ENCODE assay signal across 17 cellular contexts in genomic region chr1:239315623-239316217, GRCh38.
DNase-seq lines count a peak whose midpoint lies in the region; ATAC-seq, FAIRE-seq and TF ChIP-seq lines count a peak whose summit lies in the region.
"Had no signal": no experiment of that assay in that cellular context is flagged by ENCODE, and none has a peak within 500 bp of the region (broad histone marks: within the 10 kb centered on the region; RNA-seq: fewer than 3 reads in every experiment).

No MANE protein-coding gene starts in this region.

- DNase-seq in D721Med (ENCODE audit: insufficient read length, low spot score) (no peak), RCC 7860 (ENCODE audit: low spot score) (no peak), left colon (no peak), renal cortical epithelial cell (ENCODE audit: low read depth) (peak; percentile 68), NCI-H1092 treated with DMSO at 0.1 percent for 48 hours (lab: John Stamatoyannopoulos, UW) (no peak), occipital lobe (lab: John Stamatoyannopoulos, UW) (no peak), Kasumi-1 (lab: John Stamatoyannopoulos, UW) (no peak)
- DNase-seq in stimulated activated CD4-positive, alpha-beta T cell treated with anti-CD3 and anti-CD28 coated beads, Interleukin-2, amount 100 ng/mL, for 24 hours = no peak
- DNase-seq: ACHN, AML-193, DMS79 treated with DMSO at 0.1 percent for 48 hours, MV-4-11, NCI-H1417 treated with DMSO at 0.1 percent for 48 hours, NCI-H1930, NCI-H69 had no signal

- intact Hi-C loops in left colon (cut with DNase I, micrococcal nuclease) = no loop called here

- peak; percentile 60 for FAIRE-seq in D721Med (lab: Jason Lieb, UNC)
- peak; percentile 47 for FAIRE-seq in RCC 7860 (lab: Jason Lieb, UNC)
- FAIRE-seq: G401.6, H54 had no signal

- no peak for TF ChIP-seq CTCF in D721Med (IDR thresholded peaks at IDR 0.05; ENCODE audit: insufficient read depth, missing control alignments)

- ATAC-seq in left colon = peak; percentile 76
